18 cellular contexts compared by ENCODE assay signal in the genomic region with DNA sequence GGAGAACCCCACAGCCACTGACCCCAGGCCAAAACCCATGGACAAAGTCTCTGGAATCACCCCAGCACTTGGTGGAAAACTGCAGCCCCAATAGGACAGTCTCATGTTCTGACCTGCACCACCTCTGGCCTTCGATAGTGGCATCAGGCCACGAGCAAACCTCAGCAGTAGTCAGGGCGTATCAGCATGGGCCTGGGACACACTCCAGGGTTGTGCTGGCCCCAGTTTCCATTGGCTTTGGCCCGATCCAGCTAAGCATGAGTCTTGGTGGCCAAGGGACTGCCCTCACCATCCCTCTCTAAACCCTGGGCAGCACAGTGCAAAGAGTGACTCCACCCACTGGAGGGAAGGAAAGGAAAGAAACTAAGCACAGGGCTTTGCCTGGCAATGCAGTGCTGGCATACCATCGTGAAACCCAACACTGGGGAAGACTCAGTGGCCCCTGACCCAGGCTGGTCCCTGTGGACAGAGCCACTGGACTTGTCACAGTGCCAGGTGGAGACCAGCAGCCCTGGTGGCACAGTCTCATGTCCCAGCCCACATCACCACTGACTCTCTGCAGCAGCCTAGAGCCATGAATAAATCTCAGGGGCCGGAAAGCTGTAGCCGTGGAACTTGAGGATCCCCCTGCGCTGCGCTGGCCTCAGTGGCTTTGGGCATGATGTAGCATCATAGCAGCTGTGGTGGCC. TPM values are rescaled to one million over a fixed set of nuclear protein-coding genes. Genes with fewer than 3 reads are reported as not detected.
DNase-seq lines count a peak whose midpoint lies in the region; ATAC-seq, FAIRE-seq and TF ChIP-seq lines count a peak whose summit lies in the region.
"Had no signal": no experiment of that assay in that cellular context is flagged by ENCODE, and none has a peak within 500 bp of the region (broad histone marks: within the 10 kb centered on the region; RNA-seq: fewer than 3 reads in every experiment).

No MANE protein-coding gene starts in this region.

- no peaks in the 10 kb centered on the region for H3K79me1 ChIP-seq in mesendoderm (ENCODE audit: low read length)

- H3K4me2 ChIP-seq in mesendoderm (ENCODE audit: low read length) = no peak overlapping the region

- BruUV-seq in Panc1 (replicated peaks; lab: Mats Ljungman, UMichigan) = no TSS peak

- TF ChIP-seq CTCF in right atrium auricular region (IDR thresholded peaks at IDR 0.05) (no peak), Panc1 (IDR thresholded peaks at IDR 0.05) (no peak)

- no peak overlapping the region for H2BK120ac ChIP-seq in mesendoderm (ENCODE audit: low read depth, low read length)

- H3K27ac ChIP-seq in right cardiac atrium (ENCODE audit: low read length) = no peak overlapping the region
- no peak overlapping the region for H3K27ac ChIP-seq in right atrium auricular region
- H3K27ac ChIP-seq in Panc1 (ENCODE audit: low read length) = no peak overlapping the region
- no peak overlapping the region for H3K27ac ChIP-seq in mesendoderm (ENCODE audit: low read depth, low read length)
- H3K27ac ChIP-seq: epithelial cell of prostate, foreskin keratinocyte, lower lobe of right lung, ovary, uterus had no signal

- intact Hi-C loops in right cardiac atrium (cut with DNase I) = loop anchor here in 3 of 4 donors (5.0 kb wide), 2 partner anchors 259 to 264 kb away; a partner anchor contains a TSS
- intact Hi-C loops in Panc1 (cut with micrococcal nuclease; ENCODE audit: unreplicated experiment) = loop anchor here (5.0 to 10.0 kb wide), 2 partner anchors 264 to 341 kb away; a partner anchor contains a TSS

- no peaks in the 10 kb centered on the region for H3K27me3 ChIP-seq in right cardiac atrium (ENCODE audit: control insufficient read depth, insufficient read depth)
- no peaks in the 10 kb centered on the region for H3K27me3 ChIP-seq in right atrium auricular region
- H3K27me3 ChIP-seq in Panc1 (ENCODE audit: control insufficient read depth, insufficient read depth, low read length) = no peaks in the 10 kb centered on the region
- H3K27me3 ChIP-seq in mesendoderm (ENCODE audit: insufficient read depth, low read length, poor library complexity) = no peaks in the 10 kb centered on the region
- H3K27me3 ChIP-seq: foreskin keratinocyte, ovary, uterus had no signal

- peak; percentile 96 for FAIRE-seq in urothelium cell line (lab: Jason Lieb, UNC)
- FAIRE-seq in frontal cortex (lab: Jason Lieb, UNC) = no peak

- no peak overlapping the region for H2BK5ac ChIP-seq in mesendoderm (ENCODE audit: low read length)

- H3K9ac ChIP-seq in mesendoderm (ENCODE audit: low read length) = no peak overlapping the region

- DNase-seq in right cardiac atrium = peak in 2 of 3 donors; percentile 51 to 52
- no peak for DNase-seq in right atrium auricular region (ENCODE audit: low spot score)
- DNase-seq in Panc1 (ENCODE audit: low read depth, low spot score) = no peak
- DNase-seq in mesendoderm = no peak
- no peak for DNase-seq in urothelium cell line (ENCODE audit: low spot score)
- DNase-seq in NCI-H1092 treated with DMSO at 0.1 percent for 48 hours (lab: John Stamatoyannopoulos, UW) = no peak
- no peak for DNase-seq in 8988T
- no peak for DNase-seq in frontal cortex (ENCODE audit: low spot score in 2 of 2)
- DNase-seq: activated naive CD4-positive, alpha-beta T cell treated with anti-CD3 and anti-CD28 coated beads, Interleukin-2, amount 50 U/mL, for 16 hours; cerebellar nuclear complex; lower lobe of right lung; ovary; stimulated activated CD4-positive, alpha-beta T cell treated with anti-CD3 and anti-CD28 coated beads, Interleukin-15, amount 100 ng/mL, for 24 hours; T-cell; uterus had no signal

- no peak overlapping the region for H4K5ac ChIP-seq in mesendoderm (ENCODE audit: low read length)

- 78% methylated on average over 9 of the region's 9 CpGs for WGBS in right cardiac atrium
- no CpG with 5 or more reads among the region's 9 CpGs for WGBS in mesendoderm (ENCODE audit: extremely low coverage, insufficient coverage, low lambda C conversion rate)

- POLR2A ChIA-PET in Panc1 (lab: Charles Lee) = no interaction called here

- no peak overlapping the region for H3K4me3 ChIP-seq in right cardiac atrium (ENCODE audit: low read length)
- H3K4me3 ChIP-seq in right atrium auricular region = no peak overlapping the region
- no peak overlapping the region for H3K4me3 ChIP-seq in Panc1 (ENCODE audit: low read depth in 2 of 2, low read length in 2 of 2)
- no peak overlapping the region for H3K4me3 ChIP-seq in mesendoderm (ENCODE audit: low read length)
- H3K4me3 ChIP-seq: lower lobe of right lung, ovary, uterus had no signal

- H3K23ac ChIP-seq in mesendoderm (ENCODE audit: low read length) = no peak overlapping the region

- H3K79me2 ChIP-seq in mesendoderm (ENCODE audit: control insufficient read depth, insufficient read depth, low read length) = no peaks in the 10 kb centered on the region

- CTCF ChIA-PET in Panc1 (lab: Charles Lee) = interaction anchor here (0.6 to 1.9 kb wide), 2 partner anchors 253 to 272 kb away, joined by 3 to 6 read pairs; no protein-coding TSS in a partner anchor

- no peak overlapping the region for H2AK5ac ChIP-seq in mesendoderm (ENCODE audit: low read length)

- H4K8ac ChIP-seq in mesendoderm (ENCODE audit: low read depth, low read length) = no peak overlapping the region

- H3K56ac ChIP-seq in mesendoderm (ENCODE audit: low read length) = peak overlapping the region; percentile 71

- ATAC-seq in right cardiac atrium (peak; percentile 48 to 68), Panc1 (peak; percentile 63; the same call in 1 of the 2 replicates)
- ATAC-seq: activated CD4-positive, alpha-beta T cell treated with anti-CD3 and anti-CD28 coated beads for 36 hours had no signal

- H3K9me3 ChIP-seq in right cardiac atrium (ENCODE audit: control insufficient read depth, low read length) = no peaks in the 10 kb centered on the region
- no peaks in the 10 kb centered on the region for H3K9me3 ChIP-seq in right atrium auricular region
- no peaks in the 10 kb centered on the region for H3K9me3 ChIP-seq in Panc1 (ENCODE audit: control insufficient read depth, insufficient read depth, low read depth, low read length)
- H3K9me3 ChIP-seq: lower lobe of right lung, ovary, uterus had no signal

- H2BK15ac ChIP-seq in mesendoderm (replicated peaks; ENCODE audit: low read depth) = no peak overlapping the region

- no peak overlapping the region for H3K18ac ChIP-seq in mesendoderm (ENCODE audit: low read length)

- H3K36me3 ChIP-seq in right atrium auricular region (no peaks in the 10 kb centered on the region), Panc1 (ENCODE audit: control insufficient read depth, insufficient read depth, low read length) (no peaks in the 10 kb centered on the region), mesendoderm (ENCODE audit: control insufficient read depth, insufficient read depth, low read length) (no peaks in the 10 kb centered on the region)
- H3K36me3 ChIP-seq: lower lobe of right lung, ovary, uterus had no signal

- no peak overlapping the region for H3K4ac ChIP-seq in mesendoderm (ENCODE audit: low read depth, low read length)

- in situ Hi-C loops in Panc1 (cut with HindIII; ENCODE audit: low pct_unique_long_range_greater_than_20kb, low sequenced_read_pairs) = no loop called here

- H3K4me1 ChIP-seq in right cardiac atrium (ENCODE audit: control insufficient read depth, insufficient read depth, low read length) (no peaks in the 10 kb centered on the region), right atrium auricular region (no peaks in the 10 kb centered on the region), Panc1 (ENCODE audit: control insufficient read depth, insufficient read depth, low read length) (no peaks in the 10 kb centered on the region), mesendoderm (ENCODE audit: control insufficient read depth, low read depth, low read length) (no peaks in the 10 kb centered on the region)
- H3K4me1 ChIP-seq: foreskin keratinocyte, lower lobe of right lung, uterus had no signal

RNA-seq across cellular contexts. Expression of a gene that starts 46.3 kb away (rescaled TPM):
- 1 to 10 TPM; 4.3 to 7.9 (median 5.2) TPM for total RNA-seq in right cardiac atrium
- 1.9 TPM for polyA plus RNA-seq in right cardiac atrium
- 1 to 10 TPM; 1.7 to 3.3 TPM for total RNA-seq in right atrium auricular region
- 7.7 TPM for total RNA-seq in Panc1 (2021; ENCODE audit: unreplicated experiment)
- 1.6 TPM for polyA plus RNA-seq in Panc1 (2012; ENCODE audit: insufficient read length)
- 12.8 TPM for polyA plus RNA-seq in mesendoderm (2013, experiment 1 of 2)
- polyA plus RNA-seq in mesendoderm (2013, experiment 2 of 2) = 13.3 TPM
- total RNA-seq in frontal cortex = 46.1 TPM

Comparison
In these comparisons a context has a peak if more than half of its experiments do, and no peak if none do; other contexts are left out.
1. DNase-seq: peak in right cardiac atrium (2 of 3); none in right atrium auricular region (single experiment), Panc1 (single experiment), mesendoderm (single experiment), urothelium cell line (single experiment), NCI-H1092 treated with DMSO at 0.1 percent for 48 hours (single experiment), 8988T (single experiment) and frontal cortex (0 of 2).